9 cellular contexts compared by ENCODE assay signal in the genomic region with DNA sequence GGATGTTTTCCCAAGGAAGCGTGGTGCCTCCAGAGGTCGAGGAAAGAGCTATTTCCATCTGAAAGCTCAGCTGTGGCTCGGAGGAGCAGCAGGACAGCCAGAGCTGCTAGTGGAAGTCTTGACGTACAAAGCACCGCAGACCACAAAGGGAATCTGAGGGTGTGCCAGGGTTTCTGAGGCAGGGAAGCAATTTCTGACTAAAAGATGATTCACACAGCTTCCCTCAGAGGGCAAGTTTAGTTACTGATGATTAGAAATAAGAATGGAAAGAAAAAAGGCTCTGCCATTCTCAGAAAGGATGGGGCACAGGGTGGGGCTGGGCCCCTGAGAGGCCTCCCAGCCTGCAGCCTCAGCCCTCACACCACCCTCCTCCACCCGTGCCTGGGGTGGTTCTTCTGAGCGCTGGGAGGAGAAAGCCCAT. TPM values are rescaled to one million over a fixed set of nuclear protein-coding genes. Genes with fewer than 3 reads are reported as not detected.
A peak's percentile ranks its signal among the peaks of the same experiment; 100 is the strongest.
DNase-seq lines count a peak whose midpoint lies in the region; ATAC-seq and TF ChIP-seq lines count a peak whose summit lies in the region.
"Had no signal": no experiment of that assay in that cellular context is flagged by ENCODE, and none has a peak within 500 bp of the region (broad histone marks: within the 10 kb centered on the region; RNA-seq: fewer than 3 reads in every experiment).

No MANE protein-coding gene starts in this region.

- H3K36me3 Mint-ChIP-seq in activated naive CD8-positive, alpha-beta T cell treated with anti-CD3 and anti-CD28 coated beads, Interleukin-2, amount 50 U/mL, for 24 hours (ENCODE audit: low read depth) = no peaks in the 10 kb centered on the region

- DNase-seq in AG08396 (ENCODE audit: low spot score) = peak; percentile 89
- peak; percentile 89 for DNase-seq in MG63
- DNase-seq in activated naive CD8-positive, alpha-beta T cell treated with anti-CD3 and anti-CD28 coated beads, Interleukin-2, amount 50 U/mL, for 24 hours = peak; percentile 53
- DNase-seq in adrenal gland = no peak
- no peak for DNase-seq in GM19240 (ENCODE audit: insufficient read length, low spot score)
- no peak for DNase-seq in cardiac septum (ENCODE audit: low spot score)
- DNase-seq: NCI-H510A treated with DMSO at 0.1 percent for 48 hours had no signal

- H3K27me3 ChIP-seq in MG63 (no peaks in the 10 kb centered on the region), adrenal gland (no peaks in the 10 kb centered on the region)

- H3K27ac Mint-ChIP-seq in activated naive CD8-positive, alpha-beta T cell treated with anti-CD3 and anti-CD28 coated beads, Interleukin-2, amount 50 U/mL, for 24 hours = peak overlapping the region; percentile 84

- peaks cover 17% of the 10 kb centered on the region for H3K27me3 Mint-ChIP-seq in activated naive CD8-positive, alpha-beta T cell treated with anti-CD3 and anti-CD28 coated beads, Interleukin-2, amount 50 U/mL, for 24 hours

- H3K9me3 Mint-ChIP-seq in activated naive CD8-positive, alpha-beta T cell treated with anti-CD3 and anti-CD28 coated beads, Interleukin-2, amount 50 U/mL, for 24 hours = peaks cover 10% of the 10 kb centered on the region

- H3K4me3 ChIP-seq in MG63 (no peak overlapping the region), mesodermal cell (ENCODE audit: extremely low read depth, insufficient read depth, low read length, poor library complexity, severe bottlenecking) (no peak overlapping the region), adrenal gland (no peak overlapping the region)

- 47% methylated on average over 5 to 7 of the region's 7 CpGs for WGBS in mesodermal cell (ENCODE audit: insufficient coverage in 2 of 2), 2 experiments
- 61 to 77% (median 68%) methylated on average over 7 of the region's 7 CpGs for WGBS in adrenal gland, 4 donors

- H3K4me1 ChIP-seq in mesodermal cell (ENCODE audit: control insufficient read depth, insufficient read depth, low read length, poor library complexity, severe bottlenecking) (peaks cover 8% of the 10 kb centered on the region), adrenal gland (replicated peaks in 1 of 2) (no peaks in the 10 kb centered on the region)

- H3K4me3 Mint-ChIP-seq in activated naive CD8-positive, alpha-beta T cell treated with anti-CD3 and anti-CD28 coated beads, Interleukin-2, amount 50 U/mL, for 24 hours = no peak overlapping the region

- peaks cover 54% of the 10 kb centered on the region for H3K4me1 Mint-ChIP-seq in activated naive CD8-positive, alpha-beta T cell treated with anti-CD3 and anti-CD28 coated beads, Interleukin-2, amount 50 U/mL, for 24 hours

- H3K27ac ChIP-seq in mesodermal cell (ENCODE audit: low read depth, low read length, severe bottlenecking) (peak overlapping the region; percentile 59), adrenal gland (no peak overlapping the region)

- intact Hi-C loops in adrenal gland (cut with DNase I) (no loop called here), cardiac septum (cut with DNase I) (no loop called here)

- no peaks in the 10 kb centered on the region for H3K36me3 ChIP-seq in MG63
- H3K36me3 ChIP-seq in mesodermal cell (ENCODE audit: control insufficient read depth, insufficient read depth, low read length) = no peaks in the 10 kb centered on the region
- no peaks in the 10 kb centered on the region for H3K36me3 ChIP-seq in adrenal gland (replicated peaks in 1 of 2)

- TF ChIP-seq POLR2A in adrenal gland (IDR thresholded peaks at IDR 0.05) = no peak

- TF ChIP-seq CTCF in adrenal gland (IDR thresholded peaks at IDR 0.05) = no peak

- ATAC-seq in activated naive CD8-positive, alpha-beta T cell treated with anti-CD3 and anti-CD28 coated beads, Interleukin-2, amount 50 U/mL, for 24 hours = peak; percentile 87
- ATAC-seq in HG03439 (IDR thresholded peaks at IDR 0.05; ENCODE audit: unreplicated experiment) = no peak

- 0 out of 2 replicates have a peak, but pooled peaks cover 1% of the 10 kb centered on the region for H3K9me3 ChIP-seq in MG63
- H3K9me3 ChIP-seq in mesodermal cell (ENCODE audit: control insufficient read depth, low read length) = peaks cover 4% of the 10 kb centered on the region
- H3K9me3 ChIP-seq in adrenal gland (replicated peaks in 1 of 3) = no peaks in the 10 kb centered on the region

RNA-seq across cellular contexts. Expression of gene SEC13, which starts 45.8 kb away (rescaled TPM):
- total RNA-seq in MG63 (2014; rRNA removed; shearing (Covaris generic); ENCODE audit: low replicate concordance) = 97.2 and 147 TPM in 2 replicates
- polyA plus RNA-seq in mesodermal cell (2013, experiment 1 of 2) = 261 TPM
- polyA plus RNA-seq in mesodermal cell (2013, experiment 2 of 2) = 225 TPM
- total RNA-seq in adrenal gland (100 to 1,000 TPM in 3 of 8 donors, 10 to 100 TPM in 5; 76.2 to 166 (median 96.0) TPM), cardiac septum (59.2 TPM)
- polyA plus RNA-seq in adrenal gland = 100 to 1,000 TPM in 1 of 3 donors, 10 to 100 TPM in 2; 61.0 to 146 (median 70.8) TPM

Comparison
In these comparisons a context has a peak if more than half of its experiments do, and no peak if none do; other contexts are left out.
1. DNase-seq: peak in AG08396 (single experiment), MG63 (single experiment) and activated naive CD8-positive, alpha-beta T cell treated with anti-CD3 and anti-CD28 coated beads, Interleukin-2, amount 50 U/mL, for 24 hours (single experiment); none in adrenal gland (0 of 7), GM19240 (single experiment) and cardiac septum (single experiment).